In genomic region chr9:71806916-71807315, GRCh38 we compare ENCODE assay signal across 8 cellular contexts. TPM values are rescaled to one million over a fixed set of nuclear protein-coding genes. Genes with fewer than 3 reads are reported as not detected.
DNase-seq lines count a peak whose midpoint lies in the region; ATAC-seq and TF ChIP-seq lines count a peak whose summit lies in the region.

No MANE protein-coding gene starts in this region.

- intact Hi-C loops in esophagus muscularis mucosa (cut with DNase I), result loop anchor here (2.0 kb wide), 1 partner anchor 218 kb away; no protein-coding TSS in a partner anchor

- peaks cover 0 to 7% (median 0%) of the 10 kb centered on the region in 4 donors for H3K4me1 ChIP-seq in esophagus muscularis mucosa

- DNase-seq in DMS53 (lab: John Stamatoyannopoulos, UW) (peak; percentile 92), HPDE6-E6E7 (ENCODE audit: extremely low spot score) (peak; percentile 57), NOMO-1 treated with DMSO at 0.1 percent for 48 hours (lab: John Stamatoyannopoulos, UW; ENCODE audit: unreplicated experiment) (peak; percentile 60), activated T-cell treated with anti-CD3 and anti-CD28 coated beads for 4 hours (peak; percentile 54), esophagus muscularis mucosa (ENCODE audit: extremely low spot score) (no peak), type B pancreatic cell (ENCODE audit: extremely low spot score, unreplicated experiment) (no peak)

- TF ChIP-seq EP300 in esophagus muscularis mucosa (IDR thresholded peaks at IDR 0.05), result no peak

- no peaks in the 10 kb centered on the region for H3K27me3 ChIP-seq in esophagus muscularis mucosa

- no peak for TF ChIP-seq POLR2A in esophagus muscularis mucosa (IDR thresholded peaks at IDR 0.05; ENCODE audit: low read depth)

- H3K36me3 Mint-ChIP-seq in nephron (ENCODE audit: low read depth), result no peaks in the 10 kb centered on the region
- no peaks in the 10 kb centered on the region for H3K36me3 Mint-ChIP-seq in type B pancreatic cell

- H3K4me1 Mint-ChIP-seq in nephron, result no peaks in the 10 kb centered on the region
- H3K4me1 Mint-ChIP-seq in type B pancreatic cell (ENCODE audit: unreplicated experiment), result no peaks in the 10 kb centered on the region

- WGBS in esophagus muscularis mucosa, result 27% methylated on average over 1 of the region's 1 CpG

- no peak overlapping the region for H3K27ac ChIP-seq in esophagus muscularis mucosa (replicated peaks in 1 of 4)

- H3K27ac Mint-ChIP-seq in nephron (no peak overlapping the region), type B pancreatic cell (no peak overlapping the region)

- H3K27me3 Mint-ChIP-seq in nephron (ENCODE audit: low read depth) (no peaks in the 10 kb centered on the region), type B pancreatic cell (no peaks in the 10 kb centered on the region)

- H3K9me3 Mint-ChIP-seq in nephron, result no peaks in the 10 kb centered on the region
- H3K9me3 Mint-ChIP-seq in type B pancreatic cell, result no peaks in the 10 kb centered on the region

- peak; percentile 93 for ATAC-seq in GM21423 (IDR thresholded peaks at IDR 0.05; ENCODE audit: unreplicated experiment)

- TF ChIP-seq CTCF in esophagus muscularis mucosa (IDR thresholded peaks at IDR 0.05), result peak; percentile 82 to 94 (median 86)
- peak; percentile 50 to 70 (median 60) for TF ChIP-seq CTCF in nephron (IDR thresholded peaks at IDR 0.05; ENCODE audit: unreplicated experiment in 3 of 3)
- TF ChIP-seq CTCF in type B pancreatic cell (conservative IDR thresholded peaks at IDR 0.05), result peak; percentile 84

- H3K36me3 ChIP-seq in esophagus muscularis mucosa, result no peaks in the 10 kb centered on the region

- no peaks in the 10 kb centered on the region for H3K9me3 ChIP-seq in esophagus muscularis mucosa

- no peak overlapping the region for H3K4me3 Mint-ChIP-seq in nephron
- H3K4me3 Mint-ChIP-seq in type B pancreatic cell, result no peak overlapping the region

- no peak overlapping the region for H3K4me3 ChIP-seq in esophagus muscularis mucosa

RNA-seq across cellular contexts. Expression of gene CEMIP2, which starts 38.6 kb away (rescaled TPM):
- total RNA-seq in esophagus muscularis mucosa (100 to 1,000 TPM in 1 of 4 donors, 10 to 100 TPM in 3; 18.5 to 144 (median 26.8) TPM), type B pancreatic cell (ENCODE audit: low replicate concordance) (58.1 and 97.7 TPM in 2 replicates)

Comparison
In these comparisons a context has a peak if more than half of its experiments do, and no peak if none do; other contexts are left out.
1. DNase-seq: peak in DMS53 (single experiment), HPDE6-E6E7 (single experiment), NOMO-1 treated with DMSO at 0.1 percent for 48 hours (single experiment) and activated T-cell treated with anti-CD3 and anti-CD28 coated beads for 4 hours (single experiment); none in esophagus muscularis mucosa (single experiment) and type B pancreatic cell (single experiment).
2. Peak in every context shown above with its lines, with median percentiles within 50 percentile points of each other: CTCF ChIP-seq.